In genomic region chr16:23679274-23679985, GRCh38 we compare ENCODE assay signal across 8 cellular contexts. TPM values are rescaled to one million over a fixed set of nuclear protein-coding genes. Genes with fewer than 3 reads are reported as not detected.
DNase-seq lines count a peak whose midpoint lies in the region; ATAC-seq and TF ChIP-seq lines count a peak whose summit lies in the region.

No MANE protein-coding gene starts in this region.

- H3K4me3 ChIP-seq in SJCRH30, result peak overlapping the region; percentile 93

- H3K27me3 ChIP-seq in SJCRH30, result no peaks in the 10 kb centered on the region

- peak overlapping the region; percentile 83 to 90 for H3K4me3 Mint-ChIP-seq in effector memory CD8-positive, alpha-beta T cell
- H3K4me3 Mint-ChIP-seq in nephron, result peak overlapping the region; percentile 90 to 94 (median 91)

- DNase-seq in DMS53 (lab: John Stamatoyannopoulos, UW), result peak; percentile 64
- DNase-seq in DMS53 treated with DMSO at 0.1 percent for 48 hours (lab: John Stamatoyannopoulos, UW; ENCODE audit: unreplicated experiment), result no peak
- DNase-seq in HK-2 (ENCODE audit: unreplicated experiment), result peak; percentile 49
- peak; percentile 38 to 45 for DNase-seq in SJCRH30
- DNase-seq in effector memory CD8-positive, alpha-beta T cell, result no peak
- no peak for DNase-seq in DMS153 (lab: John Stamatoyannopoulos, UW)

- ATAC-seq in effector memory CD8-positive, alpha-beta T cell (replicated peaks), result no peak
- no peak for ATAC-seq in HG03139 (IDR thresholded peaks at IDR 0.05; ENCODE audit: unreplicated experiment)

- H3K9me3 ChIP-seq in SJCRH30 (replicated peaks), result no peaks in the 10 kb centered on the region

- H3K4me1 ChIP-seq in SJCRH30, result no peaks in the 10 kb centered on the region

- H3K36me3 ChIP-seq in SJCRH30, result peaks cover 36% of the 10 kb centered on the region

- H3K9me3 Mint-ChIP-seq in effector memory CD8-positive, alpha-beta T cell, result no peaks in the 10 kb centered on the region
- no peaks in the 10 kb centered on the region for H3K9me3 Mint-ChIP-seq in nephron

- H3K27me3 Mint-ChIP-seq in effector memory CD8-positive, alpha-beta T cell, result peaks cover 7 to 8% of the 10 kb centered on the region in 2 donors
- H3K27me3 Mint-ChIP-seq in nephron (ENCODE audit: low read depth), result no peaks in the 10 kb centered on the region

- peaks cover 7% of the 10 kb centered on the region for H3K36me3 Mint-ChIP-seq in effector memory CD8-positive, alpha-beta T cell (ENCODE audit: insufficient read depth)
- H3K36me3 Mint-ChIP-seq in nephron (ENCODE audit: low read depth), result peaks cover 26% of the 10 kb centered on the region

- H3K27ac Mint-ChIP-seq in effector memory CD8-positive, alpha-beta T cell, result peak overlapping the region; percentile 22 to 32
- H3K27ac Mint-ChIP-seq in nephron, result peak overlapping the region in 2 of 3 experiments; percentile 58 to 63

- TF ChIP-seq CTCF in nephron (IDR thresholded peaks at IDR 0.05; ENCODE audit: unreplicated experiment in 3 of 3), result no peak

- peak overlapping the region; percentile 73 for H3K27ac ChIP-seq in SJCRH30

- peaks cover 16 to 18% of the 10 kb centered on the region in 2 donors for H3K4me1 Mint-ChIP-seq in effector memory CD8-positive, alpha-beta T cell (ENCODE audit: low read depth in 2 of 2)
- H3K4me1 Mint-ChIP-seq in nephron, result peaks cover 23% of the 10 kb centered on the region

RNA-seq across cellular contexts. Expression of gene PLK1, which starts 0.7 kb away (rescaled TPM):
- total RNA-seq in SJCRH30 (2014; rRNA removed; shearing (Covaris generic)), result 59.3 and 62.4 TPM in 2 replicates

RNA-seq across cellular contexts. Expression of gene ERN2, which starts 33.6 kb away (rescaled TPM):
- total RNA-seq in SJCRH30 (2014; rRNA removed; shearing (Covaris generic)), result not detected in 2 replicates

RNA-seq across cellular contexts. Expression of gene DCTN5, which starts 38.2 kb away (rescaled TPM):
- 65.3 and 74.1 TPM in 2 replicates for total RNA-seq in SJCRH30 (2014; rRNA removed; shearing (Covaris generic))

RNA-seq across cellular contexts. Expression of gene PALB2, which starts 38.3 kb away (rescaled TPM):
- total RNA-seq in SJCRH30 (2014; rRNA removed; shearing (Covaris generic)), result 21.9 and 25.9 TPM in 2 replicates

Comparison
In these comparisons a context has a peak if more than half of its experiments do, and no peak if none do; other contexts are left out.
1. DNase-seq: peak in DMS53 (single experiment), HK-2 (single experiment) and SJCRH30 (2 of 2); none in DMS53 treated with DMSO at 0.1 percent for 48 hours (single experiment), effector memory CD8-positive, alpha-beta T cell (0 of 3) and DMS153 (single experiment).